28 cellular contexts compared by ENCODE assay signal in genomic region chr14:35244542-35244941, GRCh38.
"Had no signal": no experiment of that assay in that cellular context is flagged by ENCODE, and none has a peak within 500 bp of the region (broad histone marks: within the 10 kb centered on the region; RNA-seq: fewer than 3 reads in every experiment).

No MANE protein-coding gene starts in this region.

- DNase-seq: dermis blood vessel endothelial cell; dorsolateral prefrontal cortex; effector CD4-positive, alpha-beta T cell; effector memory CD4-positive, alpha-beta T cell; endodermal cell; erythroblast; esophagus squamous epithelium; foreskin fibroblast; foreskin melanocyte; gastrocnemius medialis; glutamatergic neuron; head of caudate nucleus; heart right ventricle; hippocampal formation; left cardiac atrium; left lung; left ventricle myocardium superior; lower lobe of right lung; mesenchymal stem cell; mucosa of descending colon had no signal

- H3K27me3 ChIP-seq: dorsolateral prefrontal cortex, esophagus squamous epithelium, gastrocnemius medialis, heart right ventricle, left lung had no signal

- FAIRE-seq: colon, endometrium, islet of Langerhans, keratinocyte had no signal

- H3K4me3 ChIP-seq: coronary artery, dorsolateral prefrontal cortex, esophagus squamous epithelium, gastrocnemius medialis, heart right ventricle, left lung, lower lobe of right lung, mucosa of descending colon had no signal

- H3K27ac ChIP-seq: coronary artery, dorsolateral prefrontal cortex, epithelial cell of prostate, esophagus squamous epithelium, gastrocnemius medialis, heart right ventricle, left lung, lower lobe of right lung had no signal

- H3K9me3 ChIP-seq: esophagus squamous epithelium, gastrocnemius medialis, heart right ventricle, left lung, lower lobe of right lung, mucosa of descending colon had no signal

- H3K27ac Mint-ChIP-seq: endodermal cell, mesothelial cell of epicardium had no signal

- H3K4me3 Mint-ChIP-seq: endodermal cell, mesothelial cell of epicardium had no signal

- H3K4me1 ChIP-seq: esophagus squamous epithelium, lower lobe of right lung had no signal

- H3K9me3 Mint-ChIP-seq: endodermal cell, mesothelial cell of epicardium had no signal

- H3K36me3 Mint-ChIP-seq: mesothelial cell of epicardium had no signal

- ATAC-seq: esophagus mucosa, gastrocnemius medialis, heart right ventricle, left cardiac atrium, left lung, left ventricle myocardium superior, lower lobe of right lung, mucosa of descending colon had no signal

- H3K36me3 ChIP-seq: gastrocnemius medialis, heart right ventricle, left lung, lower lobe of right lung had no signal
